ENCODE assay signal across 22 cellular contexts in the genomic region with DNA sequence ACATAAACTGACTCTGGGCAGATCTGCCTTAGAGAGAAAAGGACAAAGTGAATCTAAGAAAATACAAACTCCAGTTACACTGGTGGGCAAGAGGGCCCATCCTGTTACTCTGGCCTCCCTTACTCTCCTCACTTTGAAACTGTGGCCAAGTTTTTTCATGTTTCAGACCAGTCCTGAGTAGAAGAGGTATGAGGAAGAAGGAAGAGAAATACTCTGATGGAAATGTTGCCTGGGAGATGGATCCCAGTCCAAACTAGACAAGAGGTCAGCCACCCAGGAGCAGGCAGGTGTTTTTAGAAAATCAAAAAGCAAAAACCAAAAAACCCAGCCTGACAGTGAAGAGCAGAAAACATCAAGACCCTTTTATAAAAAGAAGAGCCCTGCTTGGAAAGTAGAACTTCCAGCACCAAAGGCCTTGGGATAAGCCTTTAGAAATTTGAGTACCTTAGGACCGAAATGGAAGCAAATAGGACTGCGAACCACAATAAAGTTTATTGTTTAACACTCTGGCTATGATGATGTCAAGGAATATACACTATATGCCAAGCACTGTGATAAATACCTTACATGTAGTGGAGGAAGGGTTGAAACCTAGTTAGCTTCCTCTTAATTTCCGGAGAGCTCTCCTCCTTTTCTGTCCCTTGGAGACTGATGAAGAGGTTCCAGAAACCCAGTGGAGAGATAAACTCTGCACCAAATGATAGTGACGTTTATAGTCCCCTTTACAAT.
"Had no signal": no experiment of that assay in that cellular context is flagged by ENCODE, and none has a peak within 500 bp of the region (broad histone marks: within the 10 kb centered on the region; RNA-seq: fewer than 3 reads in every experiment).

No MANE protein-coding gene starts in this region.

- ATAC-seq: activated T-cell treated with anti-CD3 and anti-CD28 coated beads, Interleukin-2, amount 50 U/mL, for 4 hours; PC-3; SK-N-SH treated with all-trans-retinoic acid at 6 μM for 48 hours had no signal

- H3K36me3 ChIP-seq: SJSA1 had no signal

- H3K36me3 Mint-ChIP-seq: activated CD4-positive, alpha-beta memory T cell treated with anti-CD3 and anti-CD28 coated beads for 36 hours; activated naive CD8-positive, alpha-beta T cell treated with anti-CD3 and anti-CD28 coated beads for 36 hours had no signal

- H3K9me3 ChIP-seq: SJSA1 had no signal

- H3K27me3 Mint-ChIP-seq: activated CD4-positive, alpha-beta memory T cell treated with anti-CD3 and anti-CD28 coated beads for 36 hours; activated naive CD8-positive, alpha-beta T cell treated with anti-CD3 and anti-CD28 coated beads for 36 hours had no signal

- H3K4me1 ChIP-seq: SJSA1 had no signal

- H3K4me3 ChIP-seq: SJSA1 had no signal

- H3K27ac Mint-ChIP-seq: activated CD4-positive, alpha-beta memory T cell treated with anti-CD3 and anti-CD28 coated beads for 36 hours; activated CD4-positive, alpha-beta T cell treated with anti-CD3 and anti-CD28 coated beads, Interleukin-2, amount 10 ng/mL, durations not matched to agents 7 days and 5 days; activated naive CD8-positive, alpha-beta T cell treated with anti-CD3 and anti-CD28 coated beads for 36 hours; T-helper 1 cell treated with Interleukin-12 subunit alpha and Interleukin-12 subunit beta and Interleukin-4 antibody, amounts not matched to agents 30 μg/mL and 1 μg/mL, for 36 hours had no signal

- H3K27ac ChIP-seq: SJSA1 had no signal

- DNase-seq: activated CD4-positive, alpha-beta memory T cell treated with anti-CD3 and anti-CD28 coated beads for 36 hours; activated CD4-positive, alpha-beta T cell treated with anti-CD3 and anti-CD28 coated beads, Interleukin-2, amount 10 ng/mL, durations not matched to agents 7 days and 5 days; activated CD4-positive, CD25-positive, alpha-beta regulatory T cell treated with anti-CD3 and anti-CD28 coated beads, Interleukin-2, amount 50 U/mL, for 72 hours; activated CD8-positive, alpha-beta memory T cell treated with anti-CD3 and anti-CD28 coated beads for 24 hours; activated effector memory CD4-positive, alpha-beta T cell treated with anti-CD3 and anti-CD28 coated beads, Interleukin-2, amount 50 U/mL, for 16 hours; activated naive CD4-positive, alpha-beta T cell treated with Interleukin-2 at 50 U/mL for 16 hours; activated naive CD8-positive, alpha-beta T cell treated with anti-CD3 and anti-CD28 coated beads for 36 hours; activated T-cell treated with anti-CD3 and anti-CD28 coated beads, Interleukin-2, amount 50 U/mL, for 4 hours; Karpas-422; MM.1S; NCI-H1105 treated with DMSO at 0.1 percent for 48 hours; NCI-H1436 treated with DMSO at 0.1 percent for 48 hours; NCI-H187; NCI-H2081; NCI-H510A treated with DMSO at 0.1 percent for 48 hours; NCI-H69; NK-92 treated with Interleukin-12 subunit alpha and Interleukin-12 subunit beta, amount 100 ng/mL, for 24 hours; PC-3; SHP77 had no signal

- H3K4me3 Mint-ChIP-seq: activated CD4-positive, alpha-beta memory T cell treated with anti-CD3 and anti-CD28 coated beads for 36 hours; activated CD4-positive, alpha-beta T cell treated with anti-CD3 and anti-CD28 coated beads, Interleukin-2, amount 10 ng/mL, durations not matched to agents 7 days and 5 days; activated naive CD8-positive, alpha-beta T cell treated with anti-CD3 and anti-CD28 coated beads for 36 hours; activated T-cell treated with anti-CD3 and anti-CD28 coated beads, Interleukin-2, amount 50 U/mL, for 4 hours; T-helper 1 cell treated with Interleukin-12 subunit alpha and Interleukin-12 subunit beta and Interleukin-4 antibody, amounts not matched to agents 30 μg/mL and 1 μg/mL, for 36 hours had no signal

- H3K9me3 Mint-ChIP-seq: activated CD4-positive, alpha-beta memory T cell treated with anti-CD3 and anti-CD28 coated beads for 36 hours; activated CD4-positive, alpha-beta T cell treated with anti-CD3 and anti-CD28 coated beads, Interleukin-2, amount 10 ng/mL, durations not matched to agents 7 days and 5 days; activated naive CD8-positive, alpha-beta T cell treated with anti-CD3 and anti-CD28 coated beads for 36 hours; activated T-cell treated with anti-CD3 and anti-CD28 coated beads, Interleukin-2, amount 50 U/mL, for 4 hours; T-helper 1 cell treated with Interleukin-12 subunit alpha and Interleukin-12 subunit beta and Interleukin-4 antibody, amounts not matched to agents 30 μg/mL and 1 μg/mL, for 36 hours had no signal
